Comparison of ENCODE assay signal across 10 cellular contexts in genomic region chr17:15398736-15399331, GRCh38. TPM values are rescaled to one million over a fixed set of nuclear protein-coding genes. Genes with fewer than 3 reads are reported as not detected.
DNase-seq lines count a peak whose midpoint lies in the region; ATAC-seq and TF ChIP-seq lines count a peak whose summit lies in the region.
"Had no signal": no experiment of that assay in that cellular context is flagged by ENCODE, and none has a peak within 500 bp of the region (broad histone marks: within the 10 kb centered on the region; RNA-seq: fewer than 3 reads in every experiment).

No MANE protein-coding gene starts in this region.

- H3K9me3 Mint-ChIP-seq in neural progenitor cell, result no peaks in the 10 kb centered on the region
- no peaks in the 10 kb centered on the region for H3K9me3 Mint-ChIP-seq in activated naive CD4-positive, alpha-beta T cell treated with anti-CD3 and anti-CD28 coated beads, Interleukin-2, amount 50 U/mL, for 72 hours

- H3K27me3 Mint-ChIP-seq in neural progenitor cell (ENCODE audit: insufficient read depth, low read depth), result peaks cover 6% of the 10 kb centered on the region

- H3K9me3 ChIP-seq in BE2C, result no peaks in the 10 kb centered on the region
- no peaks in the 10 kb centered on the region for H3K9me3 ChIP-seq in neural progenitor cell (ENCODE audit: low read depth)

- H3K27me3 ChIP-seq in BE2C, result no peaks in the 10 kb centered on the region
- no peaks in the 10 kb centered on the region for H3K27me3 ChIP-seq in neural progenitor cell

- H3F3A ChIP-seq in neural progenitor cell (ENCODE audit: low read depth), result no peaks in the 10 kb centered on the region

- peaks cover 16% of the 10 kb centered on the region for H3K4me1 ChIP-seq in BE2C
- H3K4me1 ChIP-seq in neural progenitor cell, result no peaks in the 10 kb centered on the region

- peak; percentile 68 for DNase-seq in BE2C
- peak; percentile 64 to 76 for DNase-seq in SHP77 (lab: John Stamatoyannopoulos, UW)
- DNase-seq in fibroblast of pulmonary artery (ENCODE audit: low read depth), result peak; percentile 30
- no peak for DNase-seq in neural progenitor cell (ENCODE audit: low spot score)
- no peak for DNase-seq in SIG-M5 treated with dmso at 0.1 percent for 504 hours (lab: John Stamatoyannopoulos, UW; ENCODE audit: unreplicated experiment)
- DNase-seq in SKM-1 treated with dmso at 0.1 percent for 144 hours (lab: John Stamatoyannopoulos, UW; ENCODE audit: unreplicated experiment), result no peak
- DNase-seq in activated naive CD4-positive, alpha-beta T cell treated with anti-CD3 and anti-CD28 coated beads, Interleukin-2, amount 50 U/mL, for 72 hours (ENCODE audit: low spot score in 2 of 2), result no peak
- DNase-seq in NCI-H510A treated with DMSO at 0.1 percent for 48 hours (lab: John Stamatoyannopoulos, UW), result no peak
- DNase-seq: CD8-positive, alpha-beta memory T cell had no signal

- no peak for TF ChIP-seq CTCF in BE2C (IDR thresholded peaks at IDR 0.05; ENCODE audit: low read depth, low read length)
- no peak for TF ChIP-seq CTCF in fibroblast of pulmonary artery (IDR thresholded peaks at IDR 0.05; ENCODE audit: low read length, missing control alignments)
- no peak for TF ChIP-seq CTCF in neural progenitor cell (IDR thresholded peaks at IDR 0.05)

- H3K36me3 ChIP-seq in BE2C (no peaks in the 10 kb centered on the region), neural progenitor cell (no peaks in the 10 kb centered on the region)

- H3K27ac ChIP-seq in neural progenitor cell, result no peak overlapping the region

- no peaks in the 10 kb centered on the region for H3K36me3 Mint-ChIP-seq in neural progenitor cell
- no peaks in the 10 kb centered on the region for H3K36me3 Mint-ChIP-seq in activated naive CD4-positive, alpha-beta T cell treated with anti-CD3 and anti-CD28 coated beads, Interleukin-2, amount 50 U/mL, for 72 hours
- H3K36me3 Mint-ChIP-seq: CD8-positive, alpha-beta memory T cell had no signal

- no peaks in the 10 kb centered on the region for H4K20me1 ChIP-seq in neural progenitor cell (ENCODE audit: low read depth)

- peaks cover 10% of the 10 kb centered on the region for H3K4me1 Mint-ChIP-seq in neural progenitor cell
- H3K4me1 Mint-ChIP-seq: CD8-positive, alpha-beta memory T cell had no signal

- no peak overlapping the region for H3K27ac Mint-ChIP-seq in neural progenitor cell
- H3K27ac Mint-ChIP-seq in activated naive CD4-positive, alpha-beta T cell treated with anti-CD3 and anti-CD28 coated beads, Interleukin-2, amount 50 U/mL, for 72 hours, result no peak overlapping the region
- H3K27ac Mint-ChIP-seq: CD8-positive, alpha-beta memory T cell had no signal

- ATAC-seq in activated naive CD4-positive, alpha-beta T cell treated with anti-CD3 and anti-CD28 coated beads, Interleukin-2, amount 50 U/mL, for 72 hours, result no peak

- H3K79me2 ChIP-seq in neural progenitor cell (ENCODE audit: low read depth), result no peaks in the 10 kb centered on the region

- peak overlapping the region; percentile 1 for H2AFZ ChIP-seq in neural progenitor cell (replicated peaks)

- peak overlapping the region; percentile 24 for H3K4me3 ChIP-seq in BE2C (ENCODE audit: low read depth, low read length)
- no peak overlapping the region for H3K4me3 ChIP-seq in fibroblast of pulmonary artery (replicated peaks; ENCODE audit: low read depth, low read length)
- no peak overlapping the region for H3K4me3 ChIP-seq in neural progenitor cell

- no peak overlapping the region for H3K4me2 ChIP-seq in neural progenitor cell

- no peak overlapping the region for H3K9ac ChIP-seq in neural progenitor cell

- no peak overlapping the region for H3K4me3 Mint-ChIP-seq in neural progenitor cell
- H3K4me3 Mint-ChIP-seq: CD8-positive, alpha-beta memory T cell had no signal

RNA-seq across cellular contexts. Expression of gene TEKT3, which starts 57.4 kb away (rescaled TPM):
- polyA plus RNA-seq in BE2C (2012; ENCODE audit: insufficient read depth, insufficient read length, low read depth), result 2.2 TPM
- total RNA-seq in neural progenitor cell (ENCODE audit: low replicate concordance), result 0.97 TPM in 1 of 2 replicates, not detected in the other
- not detected for total RNA-seq in activated naive CD4-positive, alpha-beta T cell treated with anti-CD3 and anti-CD28 coated beads, Interleukin-2, amount 50 U/mL, for 72 hours
- total RNA-seq: CD8-positive, alpha-beta memory T cell; OCI-LY7 had no signal
- polyA plus RNA-seq: CD8-positive, alpha-beta memory T cell had no signal

Comparison
In these comparisons a context has a peak if more than half of its experiments do, and no peak if none do; other contexts are left out.
1. DNase-seq: peak in BE2C (single experiment), SHP77 (2 of 2) and fibroblast of pulmonary artery (single experiment); none in neural progenitor cell (single experiment), SIG-M5 treated with dmso at 0.1 percent for 504 hours (single experiment), SKM-1 treated with dmso at 0.1 percent for 144 hours (single experiment), activated naive CD4-positive, alpha-beta T cell treated with anti-CD3 and anti-CD28 coated beads, Interleukin-2, amount 50 U/mL, for 72 hours (0 of 2) and NCI-H510A treated with DMSO at 0.1 percent for 48 hours (single experiment).